ENCODE assay signal across 8 cellular contexts in genomic region chr19:58097349-58097748, GRCh38. TPM values are rescaled to one million over a fixed set of nuclear protein-coding genes. Genes with fewer than 3 reads are reported as not detected.
DNase-seq lines count a peak whose midpoint lies in the region; FAIRE-seq and TF ChIP-seq lines count a peak whose summit lies in the region.

No MANE protein-coding gene starts in this region.

- peaks cover 9% of the 10 kb centered on the region for H3K4me1 Mint-ChIP-seq in osteocyte (ENCODE audit: unreplicated experiment)
- no peaks in the 10 kb centered on the region for H3K4me1 Mint-ChIP-seq in Caco-2 (ENCODE audit: low read depth, unreplicated experiment)

- H3K36me3 Mint-ChIP-seq in osteocyte (ENCODE audit: unreplicated experiment) (peaks cover 15% of the 10 kb centered on the region), Caco-2 (ENCODE audit: insufficient read depth, unreplicated experiment) (peaks cover 13% of the 10 kb centered on the region)

- H3K36me3 ChIP-seq in BLaER1: peaks cover 40% of the 10 kb centered on the region
- peaks cover 9% of the 10 kb centered on the region for H3K36me3 ChIP-seq in OCI-LY3 (replicated peaks; ENCODE audit: low read depth, low read length)
- H3K36me3 ChIP-seq in esophagus squamous epithelium: peaks cover 0 to 17% (median 0%) of the 10 kb centered on the region in 3 donors
- no peaks in the 10 kb centered on the region for H3K36me3 ChIP-seq in Caco-2 (ENCODE audit: control insufficient read depth, insufficient read depth, low read length)

- intact Hi-C loops in esophagus squamous epithelium (cut with DNase I): no loop called here
- intact Hi-C loops in Caco-2 (cut with micrococcal nuclease; ENCODE audit: unreplicated experiment): no loop called here

- no peaks in the 10 kb centered on the region for H3K79me2 ChIP-seq in OCI-LY3 (ENCODE audit: low read length)

- 37 to 38% methylated on average over 7 of the region's 8 CpGs for WGBS in esophagus squamous epithelium, 2 donors

- CTCF ChIA-PET in Caco-2 (lab: Charles Lee): no interaction called here

- H3K4me1 ChIP-seq in BLaER1 (peaks cover 15% of the 10 kb centered on the region; the same call in 1 of the 2 replicates), OCI-LY3 (ENCODE audit: low read length) (no peaks in the 10 kb centered on the region), esophagus squamous epithelium (peaks cover 0 to 19% (median 5%) of the 10 kb centered on the region in 3 donors), Caco-2 (no peaks in the 10 kb centered on the region)

- BruUV-seq in Caco-2 (replicated peaks; lab: Mats Ljungman, UMichigan): no TSS peak

- FAIRE-seq in HTR-8/SVneo (lab: Jason Lieb, UNC): no peak

- H3K4me3 ChIP-seq in BLaER1 (peak overlapping the region; percentile 96), OCI-LY3 (ENCODE audit: low read length) (peak overlapping the region; percentile 82), esophagus squamous epithelium (peak overlapping the region; percentile 94 to 98 (median 98)), Caco-2 (ENCODE audit: low read depth, low read length) (no peak overlapping the region)

- no peak for TF ChIP-seq POLR2A in esophagus squamous epithelium (IDR thresholded peaks at IDR 0.05)

- TF ChIP-seq CTCF in OCI-LY3 (IDR thresholded peaks at IDR 0.05; ENCODE audit: low read depth, low read length) (no peak), esophagus squamous epithelium (IDR thresholded peaks at IDR 0.05) (no peak), osteocyte (IDR thresholded peaks at IDR 0.05) (no peak), Caco-2 (IDR thresholded peaks at IDR 0.05; ENCODE audit: insufficient read depth in 1 of 2, low read depth in 1 of 2, low read length in 1 of 2, severe bottlenecking in 1 of 2, unreplicated experiment in 1 of 2) (no peak)

- peak overlapping the region; percentile 40 for H3K4me3 Mint-ChIP-seq in osteocyte (ENCODE audit: unreplicated experiment)
- H3K4me3 Mint-ChIP-seq in Caco-2 (ENCODE audit: unreplicated experiment): no peak overlapping the region

- H2AFZ ChIP-seq in OCI-LY3 (ENCODE audit: low read depth, low read length): no peak overlapping the region

- H3K9me3 Mint-ChIP-seq in osteocyte (ENCODE audit: unreplicated experiment) (peaks cover 6% of the 10 kb centered on the region), Caco-2 (ENCODE audit: unreplicated experiment) (peaks cover 34% of the 10 kb centered on the region)

- peak overlapping the region; percentile 83 for H3K27ac Mint-ChIP-seq in osteocyte (ENCODE audit: unreplicated experiment)
- no peak overlapping the region for H3K27ac Mint-ChIP-seq in Caco-2 (ENCODE audit: unreplicated experiment)

- H3K9me3 ChIP-seq in BLaER1: peaks cover 77% of the 10 kb centered on the region
- H3K9me3 ChIP-seq in OCI-LY3 (ENCODE audit: insufficient read depth, low read length): peaks cover 30% of the 10 kb centered on the region
- peaks cover 0 to 60% (median 5%) of the 10 kb centered on the region in 3 donors for H3K9me3 ChIP-seq in esophagus squamous epithelium
- peaks cover 30% of the 10 kb centered on the region for H3K9me3 ChIP-seq in Caco-2

- no peaks in the 10 kb centered on the region for H3K27me3 Mint-ChIP-seq in osteocyte (ENCODE audit: unreplicated experiment)
- H3K27me3 Mint-ChIP-seq in Caco-2 (ENCODE audit: insufficient read depth, unreplicated experiment): no peaks in the 10 kb centered on the region

- H4K20me1 ChIP-seq in BLaER1 (no peaks in the 10 kb centered on the region; the same call in 1 of the 2 replicates), OCI-LY3 (ENCODE audit: insufficient read depth, low read length) (no peaks in the 10 kb centered on the region)

- DNase-seq in esophagus squamous epithelium (lab: John Stamatoyannopoulos, UW) (no peak), osteocyte (ENCODE audit: extremely low spot score, unreplicated experiment) (no peak), HTR-8/SVneo (ENCODE audit: insufficient read length, low spot score) (no peak), Caco-2 (no peak), DMS53 (lab: John Stamatoyannopoulos, UW) (no peak), iPS-NIHi11 (ENCODE audit: low spot score) (no peak)

- H3K27me3 ChIP-seq in BLaER1: no peaks in the 10 kb centered on the region
- no peaks in the 10 kb centered on the region for H3K27me3 ChIP-seq in OCI-LY3 (ENCODE audit: low read depth, low read length)
- no peaks in the 10 kb centered on the region for H3K27me3 ChIP-seq in esophagus squamous epithelium
- no peaks in the 10 kb centered on the region for H3K27me3 ChIP-seq in Caco-2 (replicated peaks; ENCODE audit: control insufficient read depth, insufficient read depth, low read length)

- peak overlapping the region; percentile 89; the same call in 1 of the 2 replicates for H3K9ac ChIP-seq in BLaER1
- no peak overlapping the region for H3K9ac ChIP-seq in OCI-LY3 (ENCODE audit: low read length)

- H3K27ac ChIP-seq in BLaER1: 0 out of 2 replicates have a peak overlapping the region, but pooled peaks have one; percentile 18
- no peak overlapping the region for H3K27ac ChIP-seq in OCI-LY3 (ENCODE audit: low read length)
- H3K27ac ChIP-seq in esophagus squamous epithelium: peak overlapping the region; percentile 91 to 95 (median 94)

- H3K4me2 ChIP-seq in BLaER1: peak overlapping the region; percentile 82
- no peak overlapping the region for H3K4me2 ChIP-seq in OCI-LY3 (ENCODE audit: low read length)

- POLR2A ChIA-PET in Caco-2 (lab: Charles Lee): no interaction called here

RNA-seq across cellular contexts. Expression of gene ZSCAN18, which starts 0.7 kb away (rescaled TPM):
- total RNA-seq in esophagus squamous epithelium (10 to 100 TPM in 3 of 4 donors, 1 to 10 TPM in 1; 9.0 to 49.6 (median 21.1) TPM), osteocyte (47.2 and 50.7 TPM in 2 replicates), Caco-2 (2022) (not detected in 2 replicates)

RNA-seq across cellular contexts. Expression of gene ZNF135, which starts 38.3 kb away (rescaled TPM):
- total RNA-seq in esophagus squamous epithelium (1 to 10 TPM in 3 of 4 donors, under 1 TPM in 1; 0.83 to 3.8 (median 1.3) TPM), osteocyte (5.5 and 5.9 TPM in 2 replicates), Caco-2 (2022) (not detected in 2 replicates)

RNA-seq across cellular contexts. Expression of gene ZNF329, which starts 53.2 kb away (rescaled TPM):
- total RNA-seq in esophagus squamous epithelium (1 to 10 TPM; 3.0 to 6.7 (median 3.9) TPM), osteocyte (10.0 and 10.3 TPM in 2 replicates), Caco-2 (2022) (4.4 and 5.4 TPM in 2 replicates)
